Comparison of ENCODE assay signal across 27 cellular contexts in the genomic region with DNA sequence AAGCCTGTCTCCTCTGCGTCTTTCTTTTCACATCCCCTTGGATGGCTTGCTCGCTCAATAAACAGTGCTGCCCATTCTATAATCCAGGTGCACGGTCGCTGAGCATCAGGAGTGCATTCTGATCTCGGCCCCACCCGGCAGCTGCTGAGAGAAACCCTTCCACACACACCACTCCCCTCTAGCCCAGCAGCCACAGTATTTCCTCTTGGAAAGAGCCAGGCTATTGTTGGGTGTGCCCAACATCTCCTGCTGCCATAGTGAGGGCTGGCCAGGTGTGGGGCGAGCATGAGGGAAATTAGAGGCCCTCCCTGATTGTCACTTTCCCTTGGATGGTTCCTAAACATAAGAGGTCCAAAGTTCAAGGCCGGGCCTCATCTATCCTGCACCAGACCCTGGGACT. TPM values are rescaled to one million over a fixed set of nuclear protein-coding genes. Genes with fewer than 3 reads are reported as not detected.
DNase-seq lines count a peak whose midpoint lies in the region; ATAC-seq, FAIRE-seq and TF ChIP-seq lines count a peak whose summit lies in the region.
"Had no signal": no experiment of that assay in that cellular context is flagged by ENCODE, and none has a peak within 500 bp of the region (broad histone marks: within the 10 kb centered on the region; RNA-seq: fewer than 3 reads in every experiment).

No MANE protein-coding gene starts in this region.

- DNase-seq in DMS53 (lab: John Stamatoyannopoulos, UW) (peak; percentile 23), DMS53 treated with DMSO at 0.1 percent for 48 hours (lab: John Stamatoyannopoulos, UW; ENCODE audit: unreplicated experiment) (no peak), SW480 (ENCODE audit: low spot score) (peak; percentile 66), neuronal stem cell (ENCODE audit: low spot score) (no peak), frontal cortex (ENCODE audit: low spot score in 2 of 2) (no peak), osteocyte (ENCODE audit: extremely low spot score, unreplicated experiment) (no peak)
- DNase-seq: AML-193, DMS 273 treated with DMSO at 0.1 percent for 48 hours, EL, Karpas-422, NCI-H1436 treated with DMSO at 0.1 percent for 48 hours, NCI-H2107, NCI-H446, NCI-H526 treated with DMSO at 0.1 percent for 48 hours, OCI-M1, SHP77 treated with DMSO at 0.1 percent for 48 hours, SK-N-SH, T-helper 1 cell had no signal

- no peak for ATAC-seq in HG03571 (IDR thresholded peaks at IDR 0.05; ENCODE audit: unreplicated experiment)
- ATAC-seq: GM12878 had no signal

- peak overlapping the region; percentile 79 for H2BK15ac ChIP-seq in neuronal stem cell (ENCODE audit: low read length)

- H2AK5ac ChIP-seq in neuronal stem cell (ENCODE audit: low read depth, low read length): peak overlapping the region; percentile 81

- H3K4me2 ChIP-seq in neuronal stem cell (ENCODE audit: insufficient read depth, low read length, poor library complexity, severe bottlenecking): no peak overlapping the region
- H3K4me2 ChIP-seq: SK-N-SH had no signal

- H3K23ac ChIP-seq in neuronal stem cell (ENCODE audit: low read depth, low read length, poor library complexity): no peak overlapping the region

- no peak overlapping the region for H2BK120ac ChIP-seq in neuronal stem cell (ENCODE audit: low read depth, low read length)

- peaks cover 39% of the 10 kb centered on the region for H3K27me3 Mint-ChIP-seq in osteocyte (ENCODE audit: unreplicated experiment)

- no peak overlapping the region for H3K4me3 ChIP-seq in HEK293 (ENCODE audit: low read depth, low read length)
- no peak overlapping the region for H3K4me3 ChIP-seq in neuronal stem cell (ENCODE audit: low read length in 2 of 2)
- H3K4me3 ChIP-seq: GM12878, HAP-1 had no signal

- no peaks in the 10 kb centered on the region for H3K79me1 ChIP-seq in neuronal stem cell (ENCODE audit: low read depth, low read length)

- no CpG with 5 or more reads among the region's 8 CpGs for WGBS in neuronal stem cell (ENCODE audit: extremely low coverage in 2 of 2, insufficient read length in 2 of 2, insufficient replicate concordance in 1 of 2), 2 donors

- TF ChIP-seq CTCF in HEK293 (tag by site-specific recombination; IDR thresholded peaks at IDR 0.05) (no peak), osteocyte (IDR thresholded peaks at IDR 0.05) (no peak)

- POLR2A ChIA-PET in HEK293 (lab: Yijun Ruan, JAX): interaction anchor here (2.2 kb wide), 1 partner anchor 155 kb away, joined by 7 read pairs; a partner anchor contains a TSS

- H2BK5ac ChIP-seq in neuronal stem cell (ENCODE audit: low read length): no peak overlapping the region

- H3K27ac ChIP-seq in HEK293 (ENCODE audit: extremely low read depth, low read depth, low read length) (no peak overlapping the region), neuronal stem cell (replicated peaks; ENCODE audit: low read length) (no peak overlapping the region)
- H3K27ac ChIP-seq: 22Rv1 had no signal

- H4K8ac ChIP-seq in neuronal stem cell (ENCODE audit: low read depth, low read length): no peak overlapping the region

- no peak overlapping the region for H3K27ac Mint-ChIP-seq in osteocyte (ENCODE audit: unreplicated experiment)
- H3K27ac Mint-ChIP-seq: CD14-positive monocyte, IgD-negative memory B cell had no signal

- H4K91ac ChIP-seq in neuronal stem cell (ENCODE audit: low read depth, low read length, poor library complexity): no peak overlapping the region

- no peak overlapping the region for H2AFZ ChIP-seq in neuronal stem cell (ENCODE audit: low read length)

- FAIRE-seq in frontal cortex (lab: Jason Lieb, UNC): no peak
- FAIRE-seq: GM12878, GM19239 had no signal

- no peak overlapping the region for H3K4ac ChIP-seq in neuronal stem cell (ENCODE audit: low read length)

- no peak overlapping the region for H3K18ac ChIP-seq in neuronal stem cell (ENCODE audit: low read length)

- no peaks in the 10 kb centered on the region for H3K36me3 Mint-ChIP-seq in osteocyte (ENCODE audit: unreplicated experiment)
- H3K36me3 Mint-ChIP-seq: CD14-positive monocyte, IgD-negative memory B cell had no signal

- H3K9me3 ChIP-seq in HEK293 (ENCODE audit: control insufficient read depth, insufficient read depth, low read depth, low read length) (no peaks in the 10 kb centered on the region), neuronal stem cell (replicated peaks in 1 of 2; ENCODE audit: control insufficient read depth in 2 of 2, insufficient read depth in 1 of 2, low read depth in 1 of 2, low read length in 2 of 2) (no peaks in the 10 kb centered on the region)
- H3K9me3 ChIP-seq: HAP-1, SK-N-SH had no signal

- no peaks in the 10 kb centered on the region for H3K36me3 ChIP-seq in HEK293 (ENCODE audit: control insufficient read depth in 2 of 2, insufficient read depth in 1 of 2, low read length in 2 of 2)
- no peaks in the 10 kb centered on the region for H3K36me3 ChIP-seq in neuronal stem cell (replicated peaks in 1 of 2; ENCODE audit: control insufficient read depth in 2 of 2, insufficient read depth in 2 of 2, low read length in 2 of 2)
- H3K36me3 ChIP-seq: HAP-1 had no signal

- H3K9me3 Mint-ChIP-seq in osteocyte (ENCODE audit: unreplicated experiment): no peaks in the 10 kb centered on the region
- H3K9me3 Mint-ChIP-seq: IgD-negative memory B cell had no signal

- H3K4me1 ChIP-seq in HEK293 (ENCODE audit: control insufficient read depth, insufficient read depth, low read length) (no peaks in the 10 kb centered on the region), neuronal stem cell (ENCODE audit: control insufficient read depth in 2 of 2, insufficient read depth in 1 of 2, low read depth in 1 of 2, low read length in 2 of 2) (peaks cover 0 to 3% of the 10 kb centered on the region in 2 donors)
- H3K4me1 ChIP-seq: HAP-1 had no signal

- peaks cover 2% of the 10 kb centered on the region for H3K4me1 Mint-ChIP-seq in osteocyte (ENCODE audit: unreplicated experiment)
- H3K4me1 Mint-ChIP-seq: IgD-negative memory B cell had no signal

- peak overlapping the region; percentile 66 for H2BK12ac ChIP-seq in neuronal stem cell (ENCODE audit: low read length)

- CTCF ChIA-PET in HEK293 (lab: Yijun Ruan, JAX): interaction anchor here (0.6 to 2.0 kb wide), 7 partner anchors 110 to 469 kb away, joined by 3 to 22 read pairs (median 5); a partner anchor contains a TSS

- no peak overlapping the region for H3K14ac ChIP-seq in neuronal stem cell (ENCODE audit: low read length)

- H3K9ac ChIP-seq in neuronal stem cell (ENCODE audit: low read depth, low read length, poor library complexity): no peak overlapping the region
- H3K9ac ChIP-seq: SK-N-SH had no signal

- no peak overlapping the region for H3K4me3 Mint-ChIP-seq in osteocyte (ENCODE audit: unreplicated experiment)
- H3K4me3 Mint-ChIP-seq: CD14-positive monocyte, IgD-negative memory B cell had no signal

- H3K27me3 ChIP-seq in neuronal stem cell (ENCODE audit: control insufficient read depth in 3 of 3, insufficient read depth in 3 of 3, low read depth in 1 of 3, low read length in 3 of 3): peaks cover 0 to 18% (median 0%) of the 10 kb centered on the region in 3 experiments

TF ChIP-seq in HEK293, 187 proteins besides CTCF, POLR2A, EP300 and RAD21:
- TF ChIP-seq, protein P1, sequence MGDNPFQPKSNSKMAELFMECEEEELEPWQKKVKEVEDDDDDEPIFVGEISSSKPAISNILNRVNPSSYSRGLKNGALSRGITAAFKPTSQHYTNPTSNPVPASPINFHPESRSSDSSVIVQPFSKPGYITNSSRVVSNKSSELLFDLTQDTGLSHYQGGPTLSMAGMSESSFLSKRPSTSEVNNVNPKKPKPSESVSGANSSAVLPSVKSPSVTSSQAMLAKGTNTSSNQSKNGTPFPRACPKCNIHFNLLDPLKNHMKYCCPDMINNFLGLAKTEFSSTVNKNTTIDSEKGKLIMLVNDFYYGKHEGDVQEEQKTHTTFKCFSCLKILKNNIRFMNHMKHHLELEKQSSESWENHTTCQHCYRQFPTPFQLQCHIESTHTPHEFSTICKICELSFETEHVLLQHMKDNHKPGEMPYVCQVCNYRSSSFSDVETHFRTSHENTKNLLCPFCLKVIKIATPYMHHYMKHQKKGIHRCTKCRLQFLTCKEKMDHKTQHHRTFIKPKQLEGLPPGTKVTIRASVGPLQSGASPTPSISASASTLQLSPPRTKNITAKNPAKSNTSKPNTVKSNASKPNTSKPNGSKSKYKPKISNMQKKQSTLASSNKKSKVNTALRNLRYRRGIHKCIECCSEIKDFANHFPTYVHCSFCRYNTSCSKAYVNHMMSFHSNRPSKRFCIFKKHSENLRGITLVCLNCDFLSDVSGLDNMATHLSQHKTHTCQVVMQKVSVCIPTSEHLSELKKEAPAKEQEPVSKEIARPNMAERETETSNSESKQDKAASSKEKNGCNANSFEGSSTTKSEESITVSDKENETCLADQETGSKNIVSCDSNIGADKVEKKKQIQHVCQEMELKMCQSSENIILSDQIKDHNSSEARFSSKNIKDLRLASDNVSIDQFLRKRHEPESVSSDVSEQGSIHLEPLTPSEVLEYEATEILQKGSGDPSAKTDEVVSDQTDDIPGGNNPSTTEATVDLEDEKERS (tag by site-specific recombination; IDR thresholded peaks at IDR 0.05): no peak
- no peak for TF ChIP-seq ZFP3 (tag by site-specific recombination; IDR thresholded peaks at IDR 0.05; ENCODE audit: low read depth)
- TF ChIP-seq, protein P2, sequence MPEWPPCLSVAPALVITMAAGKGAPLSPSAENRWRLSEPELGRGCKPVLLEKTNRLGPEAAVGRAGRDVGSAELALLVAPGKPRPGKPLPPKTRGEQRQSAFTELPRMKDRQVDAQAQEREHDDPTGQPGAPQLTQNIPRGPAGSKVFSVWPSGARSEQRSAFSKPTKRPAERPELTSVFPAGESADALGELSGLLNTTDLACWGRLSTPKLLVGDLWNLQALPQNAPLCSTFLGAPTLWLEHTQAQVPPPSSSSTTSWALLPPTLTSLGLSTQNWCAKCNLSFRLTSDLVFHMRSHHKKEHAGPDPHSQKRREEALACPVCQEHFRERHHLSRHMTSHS (tag by site-specific recombination; IDR thresholded peaks at IDR 0.05): no peak
- TF ChIP-seq, protein P3, sequence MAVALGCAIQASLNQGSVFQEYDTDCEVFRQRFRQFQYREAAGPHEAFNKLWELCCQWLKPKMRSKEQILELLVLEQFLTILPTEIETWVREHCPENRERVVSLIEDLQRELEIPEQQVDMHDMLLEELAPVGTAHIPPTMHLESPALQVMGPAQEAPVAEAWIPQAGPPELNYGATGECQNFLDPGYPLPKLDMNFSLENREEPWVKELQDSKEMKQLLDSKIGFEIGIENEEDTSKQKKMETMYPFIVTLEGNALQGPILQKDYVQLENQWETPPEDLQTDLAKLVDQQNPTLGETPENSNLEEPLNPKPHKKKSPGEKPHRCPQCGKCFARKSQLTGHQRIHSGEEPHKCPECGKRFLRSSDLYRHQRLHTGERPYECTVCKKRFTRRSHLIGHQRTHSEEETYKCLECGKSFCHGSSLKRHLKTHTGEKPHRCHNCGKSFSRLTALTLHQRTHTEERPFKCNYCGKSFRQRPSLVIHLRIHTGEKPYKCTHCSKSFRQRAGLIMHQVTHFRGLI (tag by site-specific recombination; IDR thresholded peaks at IDR 0.05): 0 out of 2 replicates have a peak, but pooled peaks have one; percentile 18

RNA-seq across cellular contexts. Expression of a gene that starts 24.7 kb away (rescaled TPM):
- 1.4 TPM for polyA plus RNA-seq in neuronal stem cell (2013, experiment 1 of 2)
- 1.4 TPM for polyA plus RNA-seq in neuronal stem cell (2013, experiment 2 of 2)
- total RNA-seq in frontal cortex (not detected), osteocyte (not detected in 2 replicates)
- total RNA-seq: MCF 10A had no signal
- polyA plus RNA-seq: SK-N-SH had no signal

RNA-seq across cellular contexts. Expression of a gene that starts 28.4 kb away (rescaled TPM):
- not detected for polyA plus RNA-seq in neuronal stem cell (2013, experiment 1 of 2)
- 0.01 TPM for polyA plus RNA-seq in neuronal stem cell (2013, experiment 2 of 2)
- total RNA-seq in frontal cortex (0.41 TPM), osteocyte (0.70 and 0.86 TPM in 2 replicates)
- total RNA-seq: MCF 10A had no signal
- polyA plus RNA-seq: CD14-positive monocyte, IgD-negative memory B cell, SK-N-SH had no signal

Comparison
In these comparisons a context has a peak if more than half of its experiments do, and no peak if none do; other contexts are left out.
1. DNase-seq: peak in DMS53 (single experiment) and SW480 (single experiment); none in DMS53 treated with DMSO at 0.1 percent for 48 hours (single experiment), neuronal stem cell (single experiment), frontal cortex (0 of 2) and osteocyte (single experiment).